ENCODE assay signal across 17 cellular contexts in genomic region chr11:103737791-103738190, GRCh38.
DNase-seq lines count a peak whose midpoint lies in the region; TF ChIP-seq lines count a peak whose summit lies in the region.
"Had no signal": no experiment of that assay in that cellular context is flagged by ENCODE, and none has a peak within 500 bp of the region (broad histone marks: within the 10 kb centered on the region; RNA-seq: fewer than 3 reads in every experiment).

No MANE protein-coding gene starts in this region.

- H3K36me3 Mint-ChIP-seq in H9 (ENCODE audit: insufficient read depth in 1 of 3, low read depth in 3 of 3) (peaks cover 0 to 3% (median 2%) of the 10 kb centered on the region in 3 experiments; a peak in 2 of 7 replicates), neural progenitor cell (no peaks in the 10 kb centered on the region)
- H3K36me3 Mint-ChIP-seq in activated T-helper 1 cell treated with anti-CD3 and anti-CD28 coated beads, Interleukin-12 subunit alpha, Interleukin-12 subunit beta, Interleukin-2, Interleukin-4 antibody, amounts not matched to agents 30 ng/mL and 10 ng/mL and 1 ng/mL, durations not matched to agents 14 hours and 24 hours and 36 hours (ENCODE audit: low read depth), result no peaks in the 10 kb centered on the region
- H3K36me3 Mint-ChIP-seq: activated naive CD8-positive, alpha-beta T cell treated with anti-CD3 and anti-CD28 coated beads, Interleukin-2, amount 10 ng/mL, durations not matched to agents 7 days and 5 days; memory B cell had no signal

- no peak overlapping the region for H3K14ac ChIP-seq in H9 (ENCODE audit: insufficient read depth, low read length)

- no peak overlapping the region for H4K8ac ChIP-seq in H9 (replicated peaks; ENCODE audit: insufficient read length, low read depth, low read length)

- H2BK20ac ChIP-seq in H9 (ENCODE audit: low read depth, low read length, poor library complexity, severe bottlenecking), result no peak overlapping the region

- H4K91ac ChIP-seq in H9 (ENCODE audit: insufficient read length, low read depth, low read length), result no peak overlapping the region

- no peak for TF ChIP-seq CTCF in H9 (conservative IDR thresholded peaks at IDR 0.05)
- TF ChIP-seq CTCF in left ventricle myocardium inferior (IDR thresholded peaks at IDR 0.05; ENCODE audit: borderline replicate concordance), result no peak
- peak; percentile 10 for TF ChIP-seq CTCF in neural progenitor cell (IDR thresholded peaks at IDR 0.05)

- no peak overlapping the region for H3K4me3 ChIP-seq in left ventricle myocardium inferior
- no peak overlapping the region for H3K4me3 ChIP-seq in neural progenitor cell
- H3K4me3 ChIP-seq: spleen, tibial artery had no signal

- H3K4me3 Mint-ChIP-seq in H9, result no peak overlapping the region
- H3K4me3 Mint-ChIP-seq in activated T-helper 1 cell treated with anti-CD3 and anti-CD28 coated beads, Interleukin-12 subunit alpha, Interleukin-12 subunit beta, Interleukin-2, Interleukin-4 antibody, amounts not matched to agents 30 ng/mL and 10 ng/mL and 1 ng/mL, durations not matched to agents 14 hours and 24 hours and 36 hours, result peak overlapping the region; percentile 4
- no peak overlapping the region for H3K4me3 Mint-ChIP-seq in neural progenitor cell
- H3K4me3 Mint-ChIP-seq: activated CD4-positive, alpha-beta T cell treated with anti-CD3 and anti-CD28 coated beads for 36 hours; activated naive CD8-positive, alpha-beta T cell treated with anti-CD3 and anti-CD28 coated beads, Interleukin-2, amount 10 ng/mL, durations not matched to agents 7 days and 5 days had no signal

- H4K5ac ChIP-seq in H9 (ENCODE audit: insufficient read length, low read depth, low read length), result no peak overlapping the region

- no peaks in the 10 kb centered on the region for H3F3A ChIP-seq in neural progenitor cell (ENCODE audit: low read depth)

- H3K79me2 ChIP-seq in H9 (ENCODE audit: insufficient read depth, low read length), result no peaks in the 10 kb centered on the region
- H3K79me2 ChIP-seq in neural progenitor cell (ENCODE audit: low read depth), result no peaks in the 10 kb centered on the region

- H2BK120ac ChIP-seq in H9 (ENCODE audit: low read depth, low read length, poor library complexity, severe bottlenecking), result no peak overlapping the region

- no peaks in the 10 kb centered on the region for H3K27me3 ChIP-seq in H9 (ENCODE audit: insufficient read depth, low read length)
- no peaks in the 10 kb centered on the region for H3K27me3 ChIP-seq in left ventricle myocardium inferior (ENCODE audit: low read depth)
- no peaks in the 10 kb centered on the region for H3K27me3 ChIP-seq in neural progenitor cell
- H3K27me3 ChIP-seq: spleen, tibial artery had no signal

- H3K18ac ChIP-seq in H9 (ENCODE audit: insufficient read length, low read depth, low read length), result no peak overlapping the region

- H3K27ac Mint-ChIP-seq in H9, result no peak overlapping the region
- H3K27ac Mint-ChIP-seq in activated T-helper 1 cell treated with anti-CD3 and anti-CD28 coated beads, Interleukin-12 subunit alpha, Interleukin-12 subunit beta, Interleukin-2, Interleukin-4 antibody, amounts not matched to agents 30 ng/mL and 10 ng/mL and 1 ng/mL, durations not matched to agents 14 hours and 24 hours and 36 hours, result no peak overlapping the region
- peak overlapping the region; percentile 65 for H3K27ac Mint-ChIP-seq in neural progenitor cell
- H3K27ac Mint-ChIP-seq: activated CD4-positive, alpha-beta T cell treated with anti-CD3 and anti-CD28 coated beads for 36 hours; activated naive CD8-positive, alpha-beta T cell treated with anti-CD3 and anti-CD28 coated beads, Interleukin-2, amount 10 ng/mL, durations not matched to agents 7 days and 5 days; memory B cell had no signal

- peak overlapping the region; percentile 80 for H2AFZ ChIP-seq in H9 (ENCODE audit: low read length)
- H2AFZ ChIP-seq in neural progenitor cell (replicated peaks), result peak overlapping the region; percentile 51

- intact Hi-C loops in activated T-helper 1 cell treated with anti-CD3 and anti-CD28 coated beads, Interleukin-12 subunit alpha, Interleukin-12 subunit beta, Interleukin-2, Interleukin-4 antibody, amounts not matched to agents 30 ng/mL and 10 ng/mL and 1 ng/mL, durations not matched to agents 14 hours and 24 hours and 36 hours (cut with micrococcal nuclease), result no loop called here
- intact Hi-C loops in left ventricle myocardium inferior (cut with micrococcal nuclease), result no loop called here

- no peak overlapping the region for H2AK5ac ChIP-seq in H9 (ENCODE audit: insufficient read length, low read length)

- H3K27ac ChIP-seq in H9 (ENCODE audit: insufficient read length, low read depth, low read length) (no peak overlapping the region), left ventricle myocardium inferior (replicated peaks) (peak overlapping the region; percentile 84), neural progenitor cell (no peak overlapping the region)
- H3K27ac ChIP-seq: spleen, tibial artery had no signal

- H3K27me3 Mint-ChIP-seq in H9 (ENCODE audit: low read depth) (no peaks in the 10 kb centered on the region), neural progenitor cell (ENCODE audit: insufficient read depth, low read depth) (peaks cover 2% of the 10 kb centered on the region)
- no peaks in the 10 kb centered on the region for H3K27me3 Mint-ChIP-seq in activated T-helper 1 cell treated with anti-CD3 and anti-CD28 coated beads, Interleukin-12 subunit alpha, Interleukin-12 subunit beta, Interleukin-2, Interleukin-4 antibody, amounts not matched to agents 30 ng/mL and 10 ng/mL and 1 ng/mL, durations not matched to agents 14 hours and 24 hours and 36 hours (ENCODE audit: insufficient read depth)
- H3K27me3 Mint-ChIP-seq: activated CD4-positive, alpha-beta T cell treated with anti-CD3 and anti-CD28 coated beads for 36 hours; activated naive CD8-positive, alpha-beta T cell treated with anti-CD3 and anti-CD28 coated beads, Interleukin-2, amount 10 ng/mL, durations not matched to agents 7 days and 5 days had no signal

- no peaks in the 10 kb centered on the region for H3K79me1 ChIP-seq in H9 (ENCODE audit: insufficient read depth, low read depth, low read length, poor library complexity, severe bottlenecking)

- no peaks in the 10 kb centered on the region for H4K20me1 ChIP-seq in H9 (ENCODE audit: control insufficient read depth, insufficient read depth, insufficient read length)
- no peaks in the 10 kb centered on the region for H4K20me1 ChIP-seq in neural progenitor cell (ENCODE audit: low read depth)

- H3K4me1 Mint-ChIP-seq in H9 (peaks cover 22 to 25% of the 10 kb centered on the region in 2 experiments), neural progenitor cell (peaks cover 23% of the 10 kb centered on the region)
- H3K4me1 Mint-ChIP-seq in activated T-helper 1 cell treated with anti-CD3 and anti-CD28 coated beads, Interleukin-12 subunit alpha, Interleukin-12 subunit beta, Interleukin-2, Interleukin-4 antibody, amounts not matched to agents 30 ng/mL and 10 ng/mL and 1 ng/mL, durations not matched to agents 14 hours and 24 hours and 36 hours (ENCODE audit: low read depth), result peaks cover 6% of the 10 kb centered on the region
- H3K4me1 Mint-ChIP-seq: memory B cell had no signal

- WGBS in H9 (ENCODE audit: extremely low coverage, insufficient read length, low lambda C conversion rate), result no CpG with 5 or more reads among the region's 3 CpGs

- no peak overlapping the region for H3K4ac ChIP-seq in H9 (ENCODE audit: low read depth, low read length)

- H3K9ac ChIP-seq in H9 (ENCODE audit: extremely low read depth, insufficient read length, low read length), result no peak overlapping the region
- H3K9ac ChIP-seq in neural progenitor cell, result no peak overlapping the region

- no peaks in the 10 kb centered on the region for H3K9me3 ChIP-seq in H9 (ENCODE audit: control insufficient read depth, low read depth, low read length)
- peaks cover 7% of the 10 kb centered on the region for H3K9me3 ChIP-seq in left ventricle myocardium inferior (replicated peaks)
- H3K9me3 ChIP-seq in neural progenitor cell (ENCODE audit: low read depth), result no peaks in the 10 kb centered on the region
- H3K9me3 ChIP-seq: tibial artery had no signal

- H3K23ac ChIP-seq in H9 (ENCODE audit: insufficient read length, low read depth, low read length), result no peak overlapping the region

- H3K4me1 ChIP-seq in H9 (ENCODE audit: insufficient read depth, low read length) (no peaks in the 10 kb centered on the region; the same call in 1 of the 2 replicates), left ventricle myocardium inferior (peaks cover 36% of the 10 kb centered on the region), neural progenitor cell (peaks cover 8% of the 10 kb centered on the region)
- H3K4me1 ChIP-seq: spleen had no signal

- H3K4me2 ChIP-seq in H9 (ENCODE audit: insufficient read depth, insufficient read length, low read length) (no peak overlapping the region), neural progenitor cell (no peak overlapping the region)

- no peak overlapping the region for H2BK12ac ChIP-seq in H9 (ENCODE audit: insufficient read length, low read depth, low read length)

- H2BK5ac ChIP-seq in H9 (ENCODE audit: insufficient read length, low read length), result no peak overlapping the region

- H3T11ph ChIP-seq in H9 (ENCODE audit: low read length), result no peak overlapping the region

- H3K9me3 Mint-ChIP-seq in H9 (peaks cover 2 to 3% of the 10 kb centered on the region in 2 experiments; a peak in 3 of 5 replicates), neural progenitor cell (peaks cover 9% of the 10 kb centered on the region)
- H3K9me3 Mint-ChIP-seq in activated T-helper 1 cell treated with anti-CD3 and anti-CD28 coated beads, Interleukin-12 subunit alpha, Interleukin-12 subunit beta, Interleukin-2, Interleukin-4 antibody, amounts not matched to agents 30 ng/mL and 10 ng/mL and 1 ng/mL, durations not matched to agents 14 hours and 24 hours and 36 hours, result peaks cover 4% of the 10 kb centered on the region
- H3K9me3 Mint-ChIP-seq: memory B cell had no signal

- no peak overlapping the region for H3K56ac ChIP-seq in H9 (ENCODE audit: insufficient read length, low read depth, low read length)

- no peak overlapping the region for H2BK15ac ChIP-seq in H9 (ENCODE audit: low read depth, low read length)

- H3K23me2 ChIP-seq in H9 (ENCODE audit: insufficient read length, low read depth, low read length, poor library complexity, severe bottlenecking), result no peaks in the 10 kb centered on the region

- no peak for DNase-seq in H9
- DNase-seq in activated T-helper 1 cell treated with anti-CD3 and anti-CD28 coated beads, Interleukin-12 subunit alpha, Interleukin-12 subunit beta, Interleukin-2, Interleukin-4 antibody, amounts not matched to agents 30 ng/mL and 10 ng/mL and 1 ng/mL, durations not matched to agents 14 hours and 24 hours and 36 hours (ENCODE audit: low spot score), result no peak
- peak; percentile 23 for DNase-seq in left ventricle myocardium inferior
- peak; percentile 42 for DNase-seq in neural progenitor cell (ENCODE audit: low spot score)
- no peak for DNase-seq in activated CD8-positive, alpha-beta memory T cell treated with anti-CD3 and anti-CD28 coated beads, Interleukin-2, amount 50 U/mL, for 4 hours
- DNase-seq in HCEC 1CT, result no peak
- no peak for DNase-seq in NCI-H2171 (lab: John Stamatoyannopoulos, UW)
- DNase-seq: activated CD4-positive, alpha-beta T cell treated with anti-CD3 and anti-CD28 coated beads for 36 hours; activated gamma-delta T cell; activated naive CD8-positive, alpha-beta T cell treated with anti-CD3 and anti-CD28 coated beads, Interleukin-2, amount 10 ng/mL, durations not matched to agents 7 days and 5 days; COR-L47; DMS79 treated with DMSO at 0.1 percent for 48 hours; left colon; NCI-H1417 treated with DMSO at 0.1 percent for 48 hours; spleen; tibial artery had no signal

- H3K36me3 ChIP-seq in left ventricle myocardium inferior (no peaks in the 10 kb centered on the region), neural progenitor cell (no peaks in the 10 kb centered on the region)
- H3K36me3 ChIP-seq: spleen, tibial artery had no signal

Comparison
In these comparisons a context has a peak if more than half of its experiments do, and no peak if none do; other contexts are left out.
1. DNase-seq: peak in left ventricle myocardium inferior (single experiment) and neural progenitor cell (single experiment); none in H9 (single experiment), activated T-helper 1 cell treated with anti-CD3 and anti-CD28 coated beads, Interleukin-12 subunit alpha, Interleukin-12 subunit beta, Interleukin-2, Interleukin-4 antibody, amounts not matched to agents 30 ng/mL and 10 ng/mL and 1 ng/mL, durations not matched to agents 14 hours and 24 hours and 36 hours (single experiment), activated CD8-positive, alpha-beta memory T cell treated with anti-CD3 and anti-CD28 coated beads, Interleukin-2, amount 50 U/mL, for 4 hours (single experiment), HCEC 1CT (single experiment) and NCI-H2171 (single experiment).